ENCODE assay signal across 8 cellular contexts in genomic region chr17:67376509-67376891, GRCh38. TPM values are rescaled to one million over a fixed set of nuclear protein-coding genes. Genes with fewer than 3 reads are reported as not detected.
DNase-seq lines count a peak whose midpoint lies in the region; ATAC-seq and TF ChIP-seq lines count a peak whose summit lies in the region.

No MANE protein-coding gene starts in this region.

- H3K4me1 ChIP-seq in SJCRH30: 0 out of 2 replicates have a peak, but pooled peaks cover 4% of the 10 kb centered on the region

- no peaks in the 10 kb centered on the region for H3K36me3 ChIP-seq in SJCRH30

- no peaks in the 10 kb centered on the region for H3K27me3 ChIP-seq in SJCRH30

- H3K4me1 Mint-ChIP-seq in activated CD8-positive, alpha-beta memory T cell treated with anti-CD3 and anti-CD28 coated beads, Interleukin-2, amount 10 ng/mL, durations not matched to agents 7 days and 5 days: peaks cover 38% of the 10 kb centered on the region
- peaks cover 33% of the 10 kb centered on the region for H3K4me1 Mint-ChIP-seq in nephron progenitor cell

- H3K27me3 Mint-ChIP-seq in activated CD8-positive, alpha-beta memory T cell treated with anti-CD3 and anti-CD28 coated beads, Interleukin-2, amount 10 ng/mL, durations not matched to agents 7 days and 5 days: no peaks in the 10 kb centered on the region
- peaks cover 2% of the 10 kb centered on the region for H3K27me3 Mint-ChIP-seq in nephron progenitor cell (ENCODE audit: low read depth, poor library complexity)

- no peak for DNase-seq in activated CD8-positive, alpha-beta memory T cell treated with anti-CD3 and anti-CD28 coated beads, Interleukin-2, amount 10 ng/mL, durations not matched to agents 7 days and 5 days
- DNase-seq in activated CD8-positive, alpha-beta memory T cell treated with anti-CD3 and anti-CD28 coated beads for 24 hours: no peak
- DNase-seq in SJCRH30: peak in 1 of 2 experiments; percentile 67
- no peak for DNase-seq in epithelial cell of prostate (ENCODE audit: low read depth, low spot score)
- no peak for DNase-seq in nephron progenitor cell
- DNase-seq in NCI-H1694 (lab: John Stamatoyannopoulos, UW): no peak

- peak overlapping the region; percentile 86 for H3K27ac Mint-ChIP-seq in activated CD8-positive, alpha-beta memory T cell treated with anti-CD3 and anti-CD28 coated beads, Interleukin-2, amount 10 ng/mL, durations not matched to agents 7 days and 5 days
- H3K27ac Mint-ChIP-seq in nephron progenitor cell: peak overlapping the region; percentile 68

- H3K9me3 Mint-ChIP-seq in activated CD8-positive, alpha-beta memory T cell treated with anti-CD3 and anti-CD28 coated beads, Interleukin-2, amount 10 ng/mL, durations not matched to agents 7 days and 5 days (ENCODE audit: low read depth): no peaks in the 10 kb centered on the region
- peaks cover 13% of the 10 kb centered on the region for H3K9me3 Mint-ChIP-seq in nephron progenitor cell

- no peak for TF ChIP-seq CTCF in nephron progenitor cell (IDR thresholded peaks at IDR 0.05)

- H3K27ac ChIP-seq in SJCRH30 (peak overlapping the region; percentile 16; the same call in 1 of the 2 replicates), epithelial cell of prostate (peak overlapping the region; percentile 84)

- peaks cover 13% of the 10 kb centered on the region for H3K36me3 Mint-ChIP-seq in activated CD8-positive, alpha-beta memory T cell treated with anti-CD3 and anti-CD28 coated beads, Interleukin-2, amount 10 ng/mL, durations not matched to agents 7 days and 5 days
- peaks cover 14% of the 10 kb centered on the region for H3K36me3 Mint-ChIP-seq in nephron progenitor cell (ENCODE audit: low read depth)

- H3K9me3 ChIP-seq in SJCRH30 (replicated peaks): no peaks in the 10 kb centered on the region

- CTCF ChIA-PET in activated CD8-positive, alpha-beta memory T cell treated with anti-CD3 and anti-CD28 coated beads, Interleukin-2, amount 10 ng/mL, durations not matched to agents 7 days and 5 days (lab: Charles Lee): interaction anchor here (0.7 to 10.5 kb wide), 15 partner anchors 11 to 764 kb away, joined by 3 to 209 read pairs (median 16); partner anchors contain the start of genes NOL11 and PSMD12

- peak overlapping the region; percentile 67 for H3K4me3 ChIP-seq in SJCRH30

- no peak for ATAC-seq in activated CD8-positive, alpha-beta memory T cell treated with anti-CD3 and anti-CD28 coated beads, Interleukin-2, amount 10 ng/mL, durations not matched to agents 7 days and 5 days
- ATAC-seq in GM21367 (IDR thresholded peaks at IDR 0.05; ENCODE audit: unreplicated experiment) (no peak), GM18909 (IDR thresholded peaks at IDR 0.05; ENCODE audit: poor library complexity, unreplicated experiment) (no peak)

- H3K4me3 Mint-ChIP-seq in activated CD8-positive, alpha-beta memory T cell treated with anti-CD3 and anti-CD28 coated beads, Interleukin-2, amount 10 ng/mL, durations not matched to agents 7 days and 5 days: peak overlapping the region; percentile 83
- H3K4me3 Mint-ChIP-seq in nephron progenitor cell: peak overlapping the region; percentile 89

RNA-seq across cellular contexts. Expression of gene PITPNC1, which starts 0.6 kb away (rescaled TPM):
- total RNA-seq in activated CD8-positive, alpha-beta memory T cell treated with anti-CD3 and anti-CD28 coated beads, Interleukin-2, amount 10 ng/mL, durations not matched to agents 7 days and 5 days: 10 to 100 TPM; 44.9 to 67.6 TPM
- 2.9 and 3.5 TPM in 2 replicates for total RNA-seq in SJCRH30 (2014; rRNA removed; shearing (Covaris generic))

RNA-seq across cellular contexts. Expression of gene PSMD12, which starts 10.1 kb away (rescaled TPM):
- total RNA-seq in activated CD8-positive, alpha-beta memory T cell treated with anti-CD3 and anti-CD28 coated beads, Interleukin-2, amount 10 ng/mL, durations not matched to agents 7 days and 5 days: 10 to 100 TPM; 52.8 to 63.2 TPM
- 49.6 and 69.7 TPM in 2 replicates for total RNA-seq in SJCRH30 (2014; rRNA removed; shearing (Covaris generic))

Comparison
In these comparisons a context has a peak if more than half of its experiments do, and no peak if none do; other contexts are left out.
1. RNA of gene PITPNC1, which starts 0.6 kb away (total RNA-seq): 44.9 to 67.6 TPM in activated CD8-positive, alpha-beta memory T cell treated with anti-CD3 and anti-CD28 coated beads, Interleukin-2, amount 10 ng/mL, durations not matched to agents 7 days and 5 days; 2.9 to 3.5 TPM in SJCRH30; every median in the first group is over 10 times any median in the second.